Comparison of ENCODE assay signal across 22 cellular contexts in genomic region chr9:113488071-113488470, GRCh38. TPM values are rescaled to one million over a fixed set of nuclear protein-coding genes. Genes with fewer than 3 reads are reported as not detected.
DNase-seq lines count a peak whose midpoint lies in the region; TF ChIP-seq lines count a peak whose summit lies in the region.
"Had no signal": no experiment of that assay in that cellular context is flagged by ENCODE, and none has a peak within 500 bp of the region (broad histone marks: within the 10 kb centered on the region; RNA-seq: fewer than 3 reads in every experiment).

No MANE protein-coding gene starts in this region.

- no peak overlapping the region for H3K4me3 Mint-ChIP-seq in endodermal cell
- H3K4me3 Mint-ChIP-seq: activated T-helper 17 cell treated with anti-CD3 and anti-CD28 coated beads, Interleukin-2, amount 50 U/mL, for 72 hours; HFFc6; mesothelial cell of epicardium; T-helper 1 cell treated with Interleukin-12 subunit alpha and Interleukin-12 subunit beta and Interleukin-4 antibody, amounts not matched to agents 30 μg/mL and 1 μg/mL, for 36 hours had no signal

- H3K4me1 ChIP-seq in endodermal cell (ENCODE audit: control insufficient read depth, insufficient read depth, low read length) (no peaks in the 10 kb centered on the region), muscle layer of duodenum (ENCODE audit: control insufficient read depth in 1 of 2, insufficient read depth in 2 of 2, low read length in 2 of 2) (peaks cover 5 to 23% of the 10 kb centered on the region in 2 donors), stomach smooth muscle (ENCODE audit: control insufficient read depth, insufficient read depth, low read length) (peaks cover 56% of the 10 kb centered on the region), hepatocyte (ENCODE audit: insufficient read depth) (peaks cover 15% of the 10 kb centered on the region), Karpas-422 (ENCODE audit: low read length) (no peaks in the 10 kb centered on the region)
- H3K4me1 ChIP-seq: colonic mucosa, right lobe of liver had no signal

- H3K4me3 ChIP-seq in endodermal cell (ENCODE audit: low read length), result no peak overlapping the region
- no peak overlapping the region for H3K4me3 ChIP-seq in muscle layer of duodenum (ENCODE audit: low read depth in 1 of 2, low read length in 2 of 2)
- peak overlapping the region in 1 of 2 donors; percentile 3 for H3K4me3 ChIP-seq in stomach smooth muscle (ENCODE audit: low read length in 2 of 2)
- no peak overlapping the region for H3K4me3 ChIP-seq in hepatocyte
- no peak overlapping the region for H3K4me3 ChIP-seq in Karpas-422 (ENCODE audit: low read length)
- H3K4me3 ChIP-seq: colonic mucosa, right lobe of liver, testis had no signal

- H3K27ac Mint-ChIP-seq in endodermal cell, result no peak overlapping the region
- H3K27ac Mint-ChIP-seq: activated T-helper 17 cell treated with anti-CD3 and anti-CD28 coated beads, Interleukin-2, amount 50 U/mL, for 72 hours; HFFc6; mesothelial cell of epicardium; T-helper 1 cell treated with Interleukin-12 subunit alpha and Interleukin-12 subunit beta and Interleukin-4 antibody, amounts not matched to agents 30 μg/mL and 1 μg/mL, for 36 hours had no signal

- H3K9me3 ChIP-seq in endodermal cell (ENCODE audit: control insufficient read depth, low read length) (no peaks in the 10 kb centered on the region), muscle layer of duodenum (ENCODE audit: control insufficient read depth in 1 of 2, low read length in 2 of 2) (no peaks in the 10 kb centered on the region), stomach smooth muscle (ENCODE audit: control insufficient read depth in 2 of 2, low read length in 2 of 2) (no peaks in the 10 kb centered on the region), hepatocyte (ENCODE audit: low read depth) (no peaks in the 10 kb centered on the region), Karpas-422 (ENCODE audit: low read length) (no peaks in the 10 kb centered on the region)
- H3K9me3 ChIP-seq: colonic mucosa, right lobe of liver, testis had no signal

- no peaks in the 10 kb centered on the region for H4K20me1 ChIP-seq in hepatocyte (ENCODE audit: insufficient read depth, poor library complexity, severe bottlenecking)
- H4K20me1 ChIP-seq in Karpas-422 (ENCODE audit: insufficient read depth, low read depth, low read length), result no peaks in the 10 kb centered on the region

- H3K36me3 Mint-ChIP-seq in endodermal cell (ENCODE audit: low read depth), result no peaks in the 10 kb centered on the region

- H3K79me2 ChIP-seq in hepatocyte (no peaks in the 10 kb centered on the region), Karpas-422 (ENCODE audit: low read length) (no peaks in the 10 kb centered on the region)

- H3K36me3 ChIP-seq in endodermal cell (ENCODE audit: control insufficient read depth, insufficient read depth, low read length), result no peaks in the 10 kb centered on the region
- H3K36me3 ChIP-seq in muscle layer of duodenum (ENCODE audit: control insufficient read depth in 1 of 2, insufficient read depth in 2 of 2, low read length in 2 of 2), result no peaks in the 10 kb centered on the region
- H3K36me3 ChIP-seq in stomach smooth muscle (ENCODE audit: control insufficient read depth in 2 of 2, insufficient read depth in 2 of 2, low read length in 2 of 2), result peaks cover 0 to 7% of the 10 kb centered on the region in 2 donors
- no peaks in the 10 kb centered on the region for H3K36me3 ChIP-seq in hepatocyte (replicated peaks; ENCODE audit: insufficient read depth, low read depth)
- H3K36me3 ChIP-seq in Karpas-422 (ENCODE audit: insufficient read depth, low read length), result no peaks in the 10 kb centered on the region
- H3K36me3 ChIP-seq: colonic mucosa, right lobe of liver had no signal

- no peak overlapping the region for H3K9ac ChIP-seq in endodermal cell (ENCODE audit: extremely low read depth, low read length, poor library complexity, severe bottlenecking)
- H3K9ac ChIP-seq in stomach smooth muscle (ENCODE audit: low read length in 2 of 2), result peak overlapping the region in 1 of 2 donors; percentile 29
- no peak overlapping the region for H3K9ac ChIP-seq in Karpas-422 (ENCODE audit: low read length)

- 94 to 100% methylated on average over 3 to 4 of the region's 4 CpGs for WGBS in endodermal cell (ENCODE audit: insufficient coverage in 1 of 2, insufficient read length in 1 of 2), 2 experiments
- 92% methylated on average over 4 of the region's 4 CpGs for WGBS in hepatocyte (ENCODE audit: low lambda C conversion rate, missing lambda C conversion rate)

- TF ChIP-seq CTCF in endodermal cell (conservative IDR thresholded peaks at IDR 0.05) (no peak), hepatocyte (IDR thresholded peaks at IDR 0.05; ENCODE audit: poor library complexity) (no peak)

- no peak overlapping the region for H3K27ac ChIP-seq in endodermal cell (ENCODE audit: low read depth, low read length)
- H3K27ac ChIP-seq in muscle layer of duodenum (ENCODE audit: low read length), result peak overlapping the region; percentile 67
- H3K27ac ChIP-seq in stomach smooth muscle (ENCODE audit: low read length), result peak overlapping the region; percentile 86
- H3K27ac ChIP-seq in hepatocyte, result no peak overlapping the region
- no peak overlapping the region for H3K27ac ChIP-seq in Karpas-422 (ENCODE audit: low read length)
- H3K27ac ChIP-seq: 22Rv1, colonic mucosa, epithelial cell of prostate, right lobe of liver, testis had no signal

- H3K9me2 ChIP-seq in hepatocyte (replicated peaks; ENCODE audit: insufficient read depth) (no peaks in the 10 kb centered on the region), Karpas-422 (replicated peaks; ENCODE audit: insufficient read depth, low read length) (no peaks in the 10 kb centered on the region)

- H3K27me3 ChIP-seq in endodermal cell (ENCODE audit: control insufficient read depth, insufficient read depth, low read length, poor library complexity, severe bottlenecking) (no peaks in the 10 kb centered on the region), muscle layer of duodenum (ENCODE audit: low read depth, low read length) (no peaks in the 10 kb centered on the region), stomach smooth muscle (ENCODE audit: control insufficient read depth in 1 of 2, insufficient read depth in 2 of 2, low read length in 2 of 2) (no peaks in the 10 kb centered on the region), hepatocyte (no peaks in the 10 kb centered on the region), Karpas-422 (ENCODE audit: low read length) (no peaks in the 10 kb centered on the region)
- H3K27me3 ChIP-seq: colonic mucosa, right lobe of liver, testis had no signal

- H2AFZ ChIP-seq in hepatocyte, result no peak overlapping the region
- H2AFZ ChIP-seq in Karpas-422 (ENCODE audit: low read length), result no peak overlapping the region

- peaks cover 5% of the 10 kb centered on the region for H3K4me1 Mint-ChIP-seq in endodermal cell

- no peaks in the 10 kb centered on the region for H3K27me3 Mint-ChIP-seq in endodermal cell (ENCODE audit: insufficient read depth)
- H3K27me3 Mint-ChIP-seq: activated T-helper 17 cell treated with anti-CD3 and anti-CD28 coated beads, Interleukin-2, amount 50 U/mL, for 72 hours had no signal

- H3K4me2 ChIP-seq in hepatocyte (no peak overlapping the region), Karpas-422 (ENCODE audit: low read depth, low read length, poor library complexity, severe bottlenecking) (no peak overlapping the region)

- H3K9me3 Mint-ChIP-seq in endodermal cell, result no peaks in the 10 kb centered on the region
- H3K9me3 Mint-ChIP-seq: activated T-helper 17 cell treated with anti-CD3 and anti-CD28 coated beads, Interleukin-2, amount 50 U/mL, for 72 hours; HFFc6; mesothelial cell of epicardium; T-helper 1 cell treated with Interleukin-12 subunit alpha and Interleukin-12 subunit beta and Interleukin-4 antibody, amounts not matched to agents 30 μg/mL and 1 μg/mL, for 36 hours had no signal

- DNase-seq in DMS79 treated with DMSO at 0.1 percent for 48 hours (lab: John Stamatoyannopoulos, UW), result peak; percentile 30
- no peak for DNase-seq in DMS79 (lab: John Stamatoyannopoulos, UW)
- DNase-seq in endodermal cell, result peak; percentile 23
- no peak for DNase-seq in DMS 273 treated with DMSO at 0.1 percent for 48 hours (lab: John Stamatoyannopoulos, UW)
- no peak for DNase-seq in hepatocyte (ENCODE audit: low spot score)
- DNase-seq in Karpas-422, result no peak
- DNase-seq: colonic mucosa; GF-D8; HFFc6; NCI-H146; NCI-H226; right lobe of liver; SIG-M5; stimulated activated CD4-positive, alpha-beta T cell treated with anti-CD3 and anti-CD28 coated beads, Interleukin-4, amount 100 ng/mL, for 1 hour; testis had no signal

RNA-seq across cellular contexts. Expression of gene RGS3, which starts 24.5 kb away (rescaled TPM):
- total RNA-seq in endodermal cell (10 to 100 TPM; 20.7 to 40.3 TPM), hepatocyte (47.0 and 48.0 TPM in 2 replicates)
- 40.4 TPM for polyA plus RNA-seq in endodermal cell (2013, experiment 1 of 2)
- polyA plus RNA-seq in endodermal cell (2013, experiment 2 of 2), result 38.4 TPM
- 62.7 and 78.2 TPM in 2 replicates for polyA plus RNA-seq in hepatocyte
- 1.3 and 5.0 TPM in 2 replicates for total RNA-seq in Karpas-422 (2014; rRNA removed; shearing (Covaris generic); ENCODE audit: low replicate concordance)

Comparison
In these comparisons a context has a peak if more than half of its experiments do, and no peak if none do; other contexts are left out.
1. DNase-seq: peak in DMS79 treated with DMSO at 0.1 percent for 48 hours (single experiment) and endodermal cell (single experiment); none in DMS79 (single experiment), DMS 273 treated with DMSO at 0.1 percent for 48 hours (single experiment), hepatocyte (single experiment) and Karpas-422 (single experiment).
2. H3K27ac ChIP-seq: peak in muscle layer of duodenum (single experiment) and stomach smooth muscle (single experiment); none in endodermal cell (single experiment), hepatocyte (single experiment) and Karpas-422 (single experiment).